ENCODE assay signal across 2 cellular contexts in the genomic region with DNA sequence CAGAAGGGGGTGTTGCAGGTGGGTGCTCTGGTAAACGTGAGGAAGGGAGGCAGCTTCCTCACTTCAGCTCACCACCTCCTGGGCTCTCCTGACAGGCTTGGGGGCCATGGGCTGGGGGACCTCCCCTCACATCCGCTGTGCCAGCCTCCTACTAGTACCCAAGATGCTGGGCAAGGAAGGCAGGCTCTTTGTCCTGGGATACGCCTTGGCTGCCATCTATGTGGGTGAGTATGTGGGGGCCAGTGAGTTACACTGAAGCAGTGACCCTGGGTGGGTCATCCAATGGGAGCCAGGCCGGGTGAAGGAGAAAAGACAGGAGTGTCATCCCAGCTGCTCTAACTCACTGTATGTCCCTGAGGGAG.
TF ChIP-seq lines count a peak whose summit lies in the region.

No MANE protein-coding gene starts in this region.

TF ChIP-seq in A549, 52 proteins besides CTCF, POLR2A, EP300 and RAD21:
- TF ChIP-seq JUN (IDR thresholded peaks at IDR 0.05) (no peak), FOSB (CRISPR knock-in tag; IDR thresholded peaks at IDR 0.05) (no peak), ZNF302 (CRISPR knock-in tag; IDR thresholded peaks at IDR 0.05) (no peak), TP53 (CRISPR knock-in tag; IDR thresholded peaks at IDR 0.05) (no peak), HOXB5 (CRISPR knock-in tag; IDR thresholded peaks at IDR 0.05) (no peak), RNF2 (IDR thresholded peaks at IDR 0.05; ENCODE audit: borderline replicate concordance, low read depth) (no peak), CHD2 (IDR thresholded peaks at IDR 0.05; ENCODE audit: low read length, partially characterized antibody) (no peak), ZSCAN20 (CRISPR knock-in tag; IDR thresholded peaks at IDR 0.05) (no peak), KDM5A (IDR thresholded peaks at IDR 0.05) (no peak), NR3C1 (IDR thresholded peaks at IDR 0.05) (no peak), CHD4 (IDR thresholded peaks at IDR 0.05; ENCODE audit: borderline replicate concordance) (no peak), CEBPB (IDR thresholded peaks at IDR 0.05) (no peak), CBX8 (IDR thresholded peaks at IDR 0.05) (no peak), HOXA7 (CRISPR knock-in tag; IDR thresholded peaks at IDR 0.05) (no peak), EHMT2 (IDR thresholded peaks at IDR 0.05; ENCODE audit: low read depth) (no peak), ESRRA (IDR thresholded peaks at IDR 0.05; ENCODE audit: borderline replicate concordance, low read length) (no peak), RFX5 (IDR thresholded peaks at IDR 0.05) (no peak)
- TF ChIP-seq, protein P1, sequence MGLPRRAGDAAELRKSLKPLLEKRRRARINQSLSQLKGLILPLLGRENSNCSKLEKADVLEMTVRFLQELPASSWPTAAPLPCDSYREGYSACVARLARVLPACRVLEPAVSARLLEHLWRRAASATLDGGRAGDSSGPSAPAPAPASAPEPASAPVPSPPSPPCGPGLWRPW (IDR thresholded peaks at IDR 0.05), result no peak

TF ChIP-seq in H1, 55 proteins besides CTCF, POLR2A, EP300 and RAD21:
- TF ChIP-seq, protein P2, sequence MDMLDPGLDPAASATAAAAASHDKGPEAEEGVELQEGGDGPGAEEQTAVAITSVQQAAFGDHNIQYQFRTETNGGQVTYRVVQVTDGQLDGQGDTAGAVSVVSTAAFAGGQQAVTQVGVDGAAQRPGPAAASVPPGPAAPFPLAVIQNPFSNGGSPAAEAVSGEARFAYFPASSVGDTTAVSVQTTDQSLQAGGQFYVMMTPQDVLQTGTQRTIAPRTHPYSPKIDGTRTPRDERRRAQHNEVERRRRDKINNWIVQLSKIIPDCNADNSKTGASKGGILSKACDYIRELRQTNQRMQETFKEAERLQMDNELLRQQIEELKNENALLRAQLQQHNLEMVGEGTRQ (IDR thresholded peaks at IDR 0.05; ENCODE audit: low read length), result no peak
- TF ChIP-seq KDM1A (IDR thresholded peaks at IDR 0.05; ENCODE audit: borderline replicate concordance, low read length) (no peak), CEBPB (IDR thresholded peaks at IDR 0.05; ENCODE audit: low read depth, low read length) (no peak), NRF1 (IDR thresholded peaks at IDR 0.05; ENCODE audit: low read depth, low read length) (no peak), RNF2 (IDR thresholded peaks at IDR 0.05; ENCODE audit: borderline replicate concordance, low read depth, low read length, missing control alignments, poor library complexity, severe bottlenecking) (no peak), TEAD4 (IDR thresholded peaks at IDR 0.05; ENCODE audit: low read depth, low read length) (no peak), EGR1 (IDR thresholded peaks at IDR 0.05; ENCODE audit: borderline replicate concordance, low read depth, low read length) (no peak), SUZ12 (IDR thresholded peaks at IDR 0.05; ENCODE audit: low read length) (no peak), GTF2F1 (IDR thresholded peaks at IDR 0.05; ENCODE audit: borderline replicate concordance, low read depth, low read length) (no peak), SIN3A (conservative IDR thresholded peaks at IDR 0.05 in 1 of 2, IDR thresholded peaks at IDR 0.05 in 1 of 2; ENCODE audit: low read depth in 1 of 2, low read length in 2 of 2) (no peak), SIX5 (IDR thresholded peaks at IDR 0.05; ENCODE audit: low read depth, low read length) (no peak), CBX5 (IDR thresholded peaks at IDR 0.05; ENCODE audit: low read depth, low read length) (no peak), KDM5A (IDR thresholded peaks at IDR 0.05; ENCODE audit: low read length) (no peak), TAF1 (IDR thresholded peaks at IDR 0.05; ENCODE audit: low read depth, low read length) (no peak)
- TF ChIP-seq, protein P3, sequence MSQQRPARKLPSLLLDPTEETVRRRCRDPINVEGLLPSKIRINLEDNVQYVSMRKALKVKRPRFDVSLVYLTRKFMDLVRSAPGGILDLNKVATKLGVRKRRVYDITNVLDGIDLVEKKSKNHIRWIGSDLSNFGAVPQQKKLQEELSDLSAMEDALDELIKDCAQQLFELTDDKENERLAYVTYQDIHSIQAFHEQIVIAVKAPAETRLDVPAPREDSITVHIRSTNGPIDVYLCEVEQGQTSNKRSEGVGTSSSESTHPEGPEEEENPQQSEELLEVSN (IDR thresholded peaks at IDR 0.05), result no peak
- TF ChIP-seq, protein P4, sequence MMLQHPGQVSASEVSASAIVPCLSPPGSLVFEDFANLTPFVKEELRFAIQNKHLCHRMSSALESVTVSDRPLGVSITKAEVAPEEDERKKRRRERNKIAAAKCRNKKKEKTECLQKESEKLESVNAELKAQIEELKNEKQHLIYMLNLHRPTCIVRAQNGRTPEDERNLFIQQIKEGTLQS (IDR thresholded peaks at IDR 0.05; ENCODE audit: insufficient read depth, low read depth, low read length), result no peak
- TF ChIP-seq, protein P5, sequence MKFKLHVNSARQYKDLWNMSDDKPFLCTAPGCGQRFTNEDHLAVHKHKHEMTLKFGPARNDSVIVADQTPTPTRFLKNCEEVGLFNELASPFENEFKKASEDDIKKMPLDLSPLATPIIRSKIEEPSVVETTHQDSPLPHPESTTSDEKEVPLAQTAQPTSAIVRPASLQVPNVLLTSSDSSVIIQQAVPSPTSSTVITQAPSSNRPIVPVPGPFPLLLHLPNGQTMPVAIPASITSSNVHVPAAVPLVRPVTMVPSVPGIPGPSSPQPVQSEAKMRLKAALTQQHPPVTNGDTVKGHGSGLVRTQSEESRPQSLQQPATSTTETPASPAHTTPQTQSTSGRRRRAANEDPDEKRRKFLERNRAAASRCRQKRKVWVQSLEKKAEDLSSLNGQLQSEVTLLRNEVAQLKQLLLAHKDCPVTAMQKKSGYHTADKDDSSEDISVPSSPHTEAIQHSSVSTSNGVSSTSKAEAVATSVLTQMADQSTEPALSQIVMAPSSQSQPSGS (IDR thresholded peaks at IDR 0.05; ENCODE audit: low read length), result no peak
TF ChIP-seq in H1: peak in this region for 0.
